19 cellular contexts compared by ENCODE assay signal in the genomic region with DNA sequence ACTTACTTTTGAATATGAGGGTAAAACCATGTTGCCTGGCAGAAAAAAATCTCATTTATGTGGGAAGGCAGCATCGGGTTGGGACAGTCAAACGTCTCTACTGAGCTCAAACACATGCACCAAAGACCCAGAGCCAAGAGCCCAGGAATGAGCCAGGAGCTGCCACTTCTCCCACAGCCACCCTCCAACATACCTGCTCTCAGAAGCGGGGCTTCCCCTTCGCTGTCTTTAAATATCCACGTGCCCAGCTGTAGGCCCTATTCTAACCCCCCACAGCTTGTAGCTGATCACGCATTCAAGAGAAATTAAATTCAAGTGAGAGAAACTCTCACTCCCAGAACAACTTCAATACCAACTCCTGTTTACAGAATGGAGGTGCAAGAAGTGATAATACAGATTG.
"Had no signal": no experiment of that assay in that cellular context is flagged by ENCODE, and none has a peak within 500 bp of the region (broad histone marks: within the 10 kb centered on the region; RNA-seq: fewer than 3 reads in every experiment).

No MANE protein-coding gene starts in this region.

- H3K36me3 ChIP-seq: SJSA1 had no signal

- H3K4me1 ChIP-seq: SJSA1 had no signal

- H3K27ac ChIP-seq: SJSA1, SK-N-MC had no signal

- H3K4me3 ChIP-seq: SJSA1, SK-N-MC had no signal

- H3K9me3 ChIP-seq: SJSA1 had no signal

- DNase-seq: KBM-7; NCI-H1092; NCI-H1105 treated with DMSO at 0.1 percent for 48 hours; NCI-H1417 treated with DMSO at 0.1 percent for 48 hours; NCI-H146; NCI-H1694 treated with DMSO at 0.1 percent for 48 hours; NCI-H1930; NCI-H2081; NCI-H2107; NCI-H2227 treated with DMSO at 0.1 percent for 48 hours; NCI-H524; NCI-H526 treated with DMSO at 0.1 percent for 48 hours; NCI-H748 treated with DMSO at 0.1 percent for 48 hours; NK-92 treated with Interleukin-12 subunit alpha and Interleukin-12 subunit beta, amount 100 ng/mL, for 24 hours; Right ventricle myocardium superior; RPMI8226; SIG-M5 had no signal

- H3K27me3 ChIP-seq: SJSA1 had no signal
